Comparison of ENCODE assay signal across 16 cellular contexts in genomic region chr15:100903191-100903590, GRCh38. TPM values are rescaled to one million over a fixed set of nuclear protein-coding genes. Genes with fewer than 3 reads are reported as not detected.
DNase-seq lines count a peak whose midpoint lies in the region; ATAC-seq and TF ChIP-seq lines count a peak whose summit lies in the region.
"Had no signal": no experiment of that assay in that cellular context is flagged by ENCODE, and none has a peak within 500 bp of the region (broad histone marks: within the 10 kb centered on the region; RNA-seq: fewer than 3 reads in every experiment).

No MANE protein-coding gene starts in this region.

- WGBS in body of pancreas, 2 donors = 27 to 41% methylated on average over 3 of the region's 3 CpGs
- WGBS in suprapubic skin = 44% methylated on average over 3 of the region's 3 CpGs
- 76 to 80% methylated on average over 3 of the region's 3 CpGs for WGBS in aorta, 2 donors

- intact Hi-C loops in body of pancreas (cut with DNase I) = no loop called here
- intact Hi-C loops in aorta (cut with DNase I) = no loop called here

- ATAC-seq in body of pancreas = no peak
- ATAC-seq in aorta (ENCODE audit: low FRiP score) = no peak
- ATAC-seq: activated CD4-positive, alpha-beta T cell treated with anti-CD3 and anti-CD28 coated beads for 36 hours had no signal

- peak overlapping the region; percentile 91 to 98 (median 95) for H3K27ac ChIP-seq in body of pancreas
- peak overlapping the region; percentile 94 for H3K27ac ChIP-seq in muscle layer of colon (ENCODE audit: low read depth, low read length)
- peak overlapping the region; percentile 86 for H3K27ac ChIP-seq in suprapubic skin
- H3K27ac ChIP-seq in aorta (ENCODE audit: low read depth in 1 of 2, low read length in 2 of 2) = no peak overlapping the region

- TF ChIP-seq CTCF in LNCaP clone FGC (IDR thresholded peaks at IDR 0.05; ENCODE audit: control insufficient read depth, extremely low read depth, insufficient read depth) (no peak), body of pancreas (IDR thresholded peaks at IDR 0.05) (no peak), suprapubic skin (IDR thresholded peaks at IDR 0.05) (no peak)

- TF ChIP-seq EP300 in suprapubic skin (IDR thresholded peaks at IDR 0.05) = no peak

- no peak overlapping the region for H3K9ac ChIP-seq in muscle layer of colon (ENCODE audit: low read length)

- H3K9me3 ChIP-seq in body of pancreas (no peaks in the 10 kb centered on the region), muscle layer of colon (ENCODE audit: low read length) (no peaks in the 10 kb centered on the region), suprapubic skin (no peaks in the 10 kb centered on the region), aorta (ENCODE audit: control insufficient read depth, low read length) (no peaks in the 10 kb centered on the region)
- H3K9me3 ChIP-seq: BLaER1 treated with 17β-estradiol and CSF1 and Interleukin-3, amounts not matched to agents 10 nM and 100 nM; MG63 had no signal

- H3K36me3 ChIP-seq in body of pancreas (replicated peaks in 1 of 2; ENCODE audit: insufficient read depth in 1 of 2, low read depth in 2 of 2) (no peaks in the 10 kb centered on the region), muscle layer of colon (ENCODE audit: insufficient read depth, low read length) (peaks cover 4% of the 10 kb centered on the region), suprapubic skin (no peaks in the 10 kb centered on the region), aorta (ENCODE audit: control insufficient read depth in 1 of 2, insufficient read depth in 2 of 2, low read length in 1 of 2) (no peaks in the 10 kb centered on the region)
- H3K36me3 ChIP-seq: BLaER1 treated with 17β-estradiol and CSF1 and Interleukin-3, amounts not matched to agents 10 nM and 100 nM had no signal

- H3K4me3 ChIP-seq in LNCaP clone FGC (ENCODE audit: low read depth, low read length) = peak overlapping the region; percentile 34; the same call in 1 of the 2 replicates
- H3K4me3 ChIP-seq in body of pancreas = no peak overlapping the region
- no peak overlapping the region for H3K4me3 ChIP-seq in muscle layer of colon (ENCODE audit: low read depth in 1 of 2, low read length in 2 of 2)
- H3K4me3 ChIP-seq in suprapubic skin = no peak overlapping the region
- H3K4me3 ChIP-seq in aorta (ENCODE audit: low read length in 2 of 2) = no peak overlapping the region
- H3K4me3 ChIP-seq: BLaER1 treated with 17β-estradiol and CSF1 and Interleukin-3, amounts not matched to agents 10 nM and 100 nM; MG63 had no signal

- TF ChIP-seq POLR2A in body of pancreas (IDR thresholded peaks at IDR 0.05) = no peak
- TF ChIP-seq POLR2A in suprapubic skin (IDR thresholded peaks at IDR 0.05) = no peak

- DNase-seq in LNCaP clone FGC (ENCODE audit: low read depth) (no peak), body of pancreas (no peak), suprapubic skin (ENCODE audit: low spot score in 2 of 2) (no peak), aorta (no peak), A172 (ENCODE audit: low spot score) (no peak)
- no peak for DNase-seq in stimulated activated CD4-positive, alpha-beta T cell treated with anti-CD3 and anti-CD28 coated beads, Interleukin-1b, Interleukin-23, amount 100 ng/mL, for 48 hours
- DNase-seq: activated CD4-positive, alpha-beta T cell treated with anti-CD3 and anti-CD28 coated beads for 36 hours; activated naive CD4-positive, alpha-beta T cell treated with anti-CD3 and anti-CD28 coated beads, Interleukin-2, amount 50 U/mL, for 16 hours; effector CD4-positive, alpha-beta T cell; H9; naive thymus-derived CD4-positive, alpha-beta T cell; NCI-H187; NCI-H510A had no signal

- H3K27me3 ChIP-seq in body of pancreas (no peaks in the 10 kb centered on the region), muscle layer of colon (ENCODE audit: control insufficient read depth in 1 of 2, insufficient read depth in 2 of 2, low read length in 2 of 2) (no peaks in the 10 kb centered on the region), suprapubic skin (no peaks in the 10 kb centered on the region), aorta (ENCODE audit: control insufficient read depth in 1 of 2, insufficient read depth in 2 of 2, low read length in 1 of 2) (no peaks in the 10 kb centered on the region)
- H3K27me3 ChIP-seq: MG63 had no signal

- H3K4me1 ChIP-seq in body of pancreas (peaks cover 31% of the 10 kb centered on the region), muscle layer of colon (ENCODE audit: insufficient read depth, low read length) (peaks cover 34% of the 10 kb centered on the region), suprapubic skin (peaks cover 32% of the 10 kb centered on the region), aorta (ENCODE audit: control insufficient read depth in 1 of 2, insufficient read depth in 2 of 2, low read length in 2 of 2) (peaks cover 0 to 3% of the 10 kb centered on the region in 2 donors)

RNA-seq across cellular contexts. Expression of gene LRRK1, which starts 16.0 kb away (rescaled TPM):
- total RNA-seq in body of pancreas = 10 to 100 TPM; 12.2 to 14.0 TPM
- 10 to 100 TPM; 17.0 to 46.3 (median 26.4) TPM for total RNA-seq in suprapubic skin
- 10 to 100 TPM; 20.0 to 34.0 TPM for total RNA-seq in aorta
- 1 to 10 TPM; 4.0 to 6.6 TPM for polyA plus RNA-seq in aorta
- total RNA-seq in A172 (2014; rRNA removed; shearing (Covaris generic)) = 1.9 and 5.3 TPM in 2 replicates
- polyA plus RNA-seq: naive thymus-derived CD4-positive, alpha-beta T cell had no signal

RNA-seq across cellular contexts. Expression of gene ALDH1A3, which starts 23.6 kb away (rescaled TPM):
- total RNA-seq in body of pancreas = 10 to 100 TPM; 19.5 to 33.9 TPM
- 10 to 100 TPM in 1 of 4 donors, 1 to 10 TPM in 3; 6.8 to 12.4 (median 7.7) TPM for total RNA-seq in suprapubic skin
- total RNA-seq in aorta = 10 to 100 TPM in 1 of 2 donors, 1 to 10 TPM in 1; 7.0 to 19.0 TPM
- 1 to 10 TPM; 4.5 to 6.4 TPM for polyA plus RNA-seq in aorta
- total RNA-seq in A172 (2014; rRNA removed; shearing (Covaris generic)) = 17.3 and 17.6 TPM in 2 replicates
- total RNA-seq: activated CD4-positive, alpha-beta T cell treated with anti-CD3 and anti-CD28 coated beads for 36 hours; naive thymus-derived CD4-positive, alpha-beta T cell had no signal
- polyA plus RNA-seq: naive thymus-derived CD4-positive, alpha-beta T cell had no signal

Comparison
In these comparisons a context has a peak if more than half of its experiments do, and no peak if none do; other contexts are left out.
1. H3K27ac ChIP-seq: peak in body of pancreas (4 of 4), muscle layer of colon (single experiment) and suprapubic skin (single experiment); none in aorta (0 of 2).